8 cellular contexts compared by ENCODE assay signal in genomic region chr1:154869351-154870116, GRCh38. TPM values are rescaled to one million over a fixed set of nuclear protein-coding genes. Genes with fewer than 3 reads are reported as not detected.
DNase-seq lines count a peak whose midpoint lies in the region; ATAC-seq and TF ChIP-seq lines count a peak whose summit lies in the region.

No MANE protein-coding gene starts in this region.

- peaks cover 45% of the 10 kb centered on the region for H3K27me3 ChIP-seq in BLaER1
- H3K27me3 ChIP-seq in naive thymus-derived CD4-positive, alpha-beta T cell (ENCODE audit: control insufficient read depth in 2 of 2, insufficient read depth in 2 of 2, low read length in 2 of 2) = peaks cover 0 to 3% of the 10 kb centered on the region in 2 donors

- no peaks in the 10 kb centered on the region for H3K9me3 ChIP-seq in BLaER1
- no peaks in the 10 kb centered on the region for H3K9me3 ChIP-seq in naive thymus-derived CD4-positive, alpha-beta T cell (ENCODE audit: control insufficient read depth in 2 of 3, low read length in 3 of 3)

- CTCF ChIA-PET in naive thymus-derived CD4-positive, alpha-beta T cell (lab: Charles Lee) = no interaction called here

- H3K4me3 Mint-ChIP-seq in dendritic cell treated with granulocyte-macrophage colony-stimulating factor and Interleukin-4, amounts not matched to agents 40 ng/mL and 50 ng/mL, for 4 days = peak overlapping the region; percentile 46
- H3K4me3 Mint-ChIP-seq in naive thymus-derived CD4-positive, alpha-beta T cell = peak overlapping the region in 7 of 10 donors; percentile 25 to 67 (median 37)
- H3K4me3 Mint-ChIP-seq in activated T-cell treated with anti-CD3 and anti-CD28 coated beads, Interleukin-2, amount 50 U/mL, for 24 hours = no peak overlapping the region

- peaks cover 29% of the 10 kb centered on the region for H3K4me1 Mint-ChIP-seq in dendritic cell treated with granulocyte-macrophage colony-stimulating factor and Interleukin-4, amounts not matched to agents 40 ng/mL and 50 ng/mL, for 4 days (ENCODE audit: low read depth)
- H3K4me1 Mint-ChIP-seq in naive thymus-derived CD4-positive, alpha-beta T cell = peaks cover 12 to 35% (median 30%) of the 10 kb centered on the region in 7 donors
- H3K4me1 Mint-ChIP-seq in activated T-cell treated with anti-CD3 and anti-CD28 coated beads, Interleukin-2, amount 50 U/mL, for 24 hours (ENCODE audit: low read depth) = peaks cover 58% of the 10 kb centered on the region

- DNase-seq in LNCaP clone FGC (ENCODE audit: low read depth) = no peak
- no peak for DNase-seq in naive thymus-derived CD4-positive, alpha-beta T cell
- no peak for DNase-seq in activated T-cell treated with anti-CD3 and anti-CD28 coated beads, Interleukin-2, amount 50 U/mL, for 24 hours
- DNase-seq in NCI-H774 (lab: John Stamatoyannopoulos, UW) = no peak
- DNase-seq in NCI-H446 (lab: John Stamatoyannopoulos, UW) = no peak
- DNase-seq in NCI-H82 treated with DMSO at 0.1 percent for 48 hours (lab: John Stamatoyannopoulos, UW; ENCODE audit: unreplicated experiment) = no peak

- H3K36me3 ChIP-seq in BLaER1 = no peaks in the 10 kb centered on the region
- H3K36me3 ChIP-seq in naive thymus-derived CD4-positive, alpha-beta T cell (ENCODE audit: control insufficient read depth in 2 of 3, insufficient read depth in 3 of 3, low read length in 3 of 3) = no peaks in the 10 kb centered on the region

- H3K27me3 Mint-ChIP-seq in dendritic cell treated with granulocyte-macrophage colony-stimulating factor and Interleukin-4, amounts not matched to agents 40 ng/mL and 50 ng/mL, for 4 days = peaks cover 56% of the 10 kb centered on the region
- H3K27me3 Mint-ChIP-seq in naive thymus-derived CD4-positive, alpha-beta T cell = peaks cover 31 to 56% (median 42%) of the 10 kb centered on the region in 5 donors
- H3K27me3 Mint-ChIP-seq in activated T-cell treated with anti-CD3 and anti-CD28 coated beads, Interleukin-2, amount 50 U/mL, for 24 hours = peaks cover 47% of the 10 kb centered on the region

- no peaks in the 10 kb centered on the region for H3K36me3 Mint-ChIP-seq in dendritic cell treated with granulocyte-macrophage colony-stimulating factor and Interleukin-4, amounts not matched to agents 40 ng/mL and 50 ng/mL, for 4 days (ENCODE audit: low read depth)
- H3K36me3 Mint-ChIP-seq in naive thymus-derived CD4-positive, alpha-beta T cell = peaks cover 0 to 4% (median 0%) of the 10 kb centered on the region in 5 donors
- no peaks in the 10 kb centered on the region for H3K36me3 Mint-ChIP-seq in activated T-cell treated with anti-CD3 and anti-CD28 coated beads, Interleukin-2, amount 50 U/mL, for 24 hours (ENCODE audit: low read depth)

- peaks cover 71% of the 10 kb centered on the region for H3K4me1 ChIP-seq in BLaER1
- no peaks in the 10 kb centered on the region for H3K4me1 ChIP-seq in naive thymus-derived CD4-positive, alpha-beta T cell (ENCODE audit: control insufficient read depth in 2 of 2, insufficient read depth in 2 of 2, low read length in 2 of 2)

- H3K27ac ChIP-seq in BLaER1 = no peak overlapping the region
- no peak overlapping the region for H3K27ac ChIP-seq in naive thymus-derived CD4-positive, alpha-beta T cell (ENCODE audit: low read depth, low read length)

- intact Hi-C loops in dendritic cell treated with granulocyte-macrophage colony-stimulating factor and Interleukin-4, amounts not matched to agents 40 ng/mL and 50 ng/mL, for 4 days (cut with micrococcal nuclease) = no loop called here
- intact Hi-C loops in naive thymus-derived CD4-positive, alpha-beta T cell (cut with micrococcal nuclease) = loop anchor here in 1 of 2 donors (5.0 kb wide), 1 partner anchor 107 kb away; no protein-coding TSS in a partner anchor

- POLR2A ChIA-PET in naive thymus-derived CD4-positive, alpha-beta T cell (lab: Charles Lee) = interaction anchor here (0.8 to 1.1 kb wide), 2 partner anchors 16 to 185 kb away, joined by 3 to 4 read pairs; no protein-coding TSS in a partner anchor

- H3K9ac ChIP-seq in BLaER1 = no peak overlapping the region

- no peak for ATAC-seq in naive thymus-derived CD4-positive, alpha-beta T cell

- H3K4me2 ChIP-seq in BLaER1 = peak overlapping the region; percentile 80

- H4K20me1 ChIP-seq in BLaER1 = peaks cover 7% of the 10 kb centered on the region; the same call in 1 of the 2 replicates

- peak overlapping the region; percentile 31; the same call in 1 of the 2 replicates for H3K4me3 ChIP-seq in BLaER1
- H3K4me3 ChIP-seq in LNCaP clone FGC (ENCODE audit: low read depth, low read length) = peak overlapping the region; percentile 25; the same call in 1 of the 2 replicates
- H3K4me3 ChIP-seq in naive thymus-derived CD4-positive, alpha-beta T cell (ENCODE audit: low read length) = no peak overlapping the region

- no peak for TF ChIP-seq CTCF in LNCaP clone FGC (IDR thresholded peaks at IDR 0.05; ENCODE audit: control insufficient read depth, extremely low read depth, insufficient read depth)

- H3K9me3 Mint-ChIP-seq in dendritic cell treated with granulocyte-macrophage colony-stimulating factor and Interleukin-4, amounts not matched to agents 40 ng/mL and 50 ng/mL, for 4 days = no peaks in the 10 kb centered on the region
- H3K9me3 Mint-ChIP-seq in naive thymus-derived CD4-positive, alpha-beta T cell = no peaks in the 10 kb centered on the region
- no peaks in the 10 kb centered on the region for H3K9me3 Mint-ChIP-seq in activated T-cell treated with anti-CD3 and anti-CD28 coated beads, Interleukin-2, amount 50 U/mL, for 24 hours

- no peak overlapping the region for H3K27ac Mint-ChIP-seq in dendritic cell treated with granulocyte-macrophage colony-stimulating factor and Interleukin-4, amounts not matched to agents 40 ng/mL and 50 ng/mL, for 4 days
- H3K27ac Mint-ChIP-seq in naive thymus-derived CD4-positive, alpha-beta T cell = no peak overlapping the region
- H3K27ac Mint-ChIP-seq in activated T-cell treated with anti-CD3 and anti-CD28 coated beads, Interleukin-2, amount 50 U/mL, for 24 hours = no peak overlapping the region

RNA-seq across cellular contexts. Expression of gene KCNN3, which starts 0.5 kb away (rescaled TPM):
- under 1 TPM in 4 of 5 experiments, not detected in 1; 0.05 to 0.29 (median 0.15) TPM for total RNA-seq in naive thymus-derived CD4-positive, alpha-beta T cell
- not detected for polyA plus RNA-seq in naive thymus-derived CD4-positive, alpha-beta T cell
